Comparison of ENCODE assay signal across 19 cellular contexts in genomic region chr2:102304711-102305591, GRCh38. TPM values are rescaled to one million over a fixed set of nuclear protein-coding genes. Genes with fewer than 3 reads are reported as not detected.
DNase-seq lines count a peak whose midpoint lies in the region; ATAC-seq and TF ChIP-seq lines count a peak whose summit lies in the region.
"Had no signal": no experiment of that assay in that cellular context is flagged by ENCODE, and none has a peak within 500 bp of the region (broad histone marks: within the 10 kb centered on the region; RNA-seq: fewer than 3 reads in every experiment).

No MANE protein-coding gene starts in this region.

- H3K36me3 Mint-ChIP-seq in MCF 10A (ENCODE audit: insufficient read depth, unreplicated experiment): no peaks in the 10 kb centered on the region
- no peaks in the 10 kb centered on the region for H3K36me3 Mint-ChIP-seq in activated T-cell treated with anti-CD3 and anti-CD28 coated beads, Interleukin-2, amount 50 U/mL, for 4 hours (ENCODE audit: insufficient read depth)
- H3K36me3 Mint-ChIP-seq in progenitor cell of endocrine pancreas (ENCODE audit: insufficient read depth): no peaks in the 10 kb centered on the region
- H3K36me3 Mint-ChIP-seq: activated CD8-positive, alpha-beta memory T cell treated with anti-CD3 and anti-CD28 coated beads, Interleukin-2, amount 10 ng/mL, durations not matched to agents 7 days and 5 days had no signal

- no peaks in the 10 kb centered on the region for H4K20me1 ChIP-seq in mammary epithelial cell (ENCODE audit: insufficient read depth, low read length)

- H2BK5ac ChIP-seq in mesenchymal stem cell (ENCODE audit: low read depth, low read length, poor library complexity, severe bottlenecking): no peak overlapping the region

- H3K4me1 Mint-ChIP-seq in MCF 10A (ENCODE audit: insufficient read depth, unreplicated experiment) (peaks cover 22% of the 10 kb centered on the region), progenitor cell of endocrine pancreas (ENCODE audit: low read depth) (no peaks in the 10 kb centered on the region)
- H3K4me1 Mint-ChIP-seq in activated T-cell treated with anti-CD3 and anti-CD28 coated beads, Interleukin-2, amount 50 U/mL, for 4 hours (ENCODE audit: low read depth): peaks cover 26% of the 10 kb centered on the region

- dilution Hi-C loops in mammary epithelial cell (cut with HindIII; ENCODE audit: low sequenced_read_pairs): no loop called here

- H3K4ac ChIP-seq in mesenchymal stem cell (ENCODE audit: low read depth in 1 of 2, low read length in 2 of 2): peak overlapping the region in 1 of 2 experiments; percentile 1

- DNase-seq in MCF 10A (ENCODE audit: unreplicated experiment) (no peak), mammary epithelial cell (no peak), mesenchymal stem cell (peak; percentile 58), upper lobe of right lung (no peak), progenitor cell of endocrine pancreas (ENCODE audit: low spot score, unreplicated experiment) (no peak)
- peak; percentile 12 for DNase-seq in activated T-cell treated with anti-CD3 and anti-CD28 coated beads, Interleukin-2, amount 50 U/mL, for 4 hours
- DNase-seq: activated CD8-positive, alpha-beta memory T cell treated with anti-CD3 and anti-CD28 coated beads, Interleukin-2, amount 10 ng/mL, durations not matched to agents 7 days and 5 days; anterior cingulate cortex; Calu3; GDM1; heart right ventricle; HFFc6; kidney; NK-92 treated with Interleukin-12 subunit alpha and Interleukin-12 subunit beta, amount 100 ng/mL, for 24 hours; spleen had no signal

- H3K27ac Mint-ChIP-seq in MCF 10A (ENCODE audit: low read depth, unreplicated experiment): peak overlapping the region; percentile 2
- H3K27ac Mint-ChIP-seq in progenitor cell of endocrine pancreas: no peak overlapping the region
- H3K27ac Mint-ChIP-seq: activated CD8-positive, alpha-beta memory T cell treated with anti-CD3 and anti-CD28 coated beads, Interleukin-2, amount 10 ng/mL, durations not matched to agents 7 days and 5 days; HFFc6 had no signal

- peak; percentile 49 to 51 for ATAC-seq in activated T-cell treated with anti-CD3 and anti-CD28 coated beads, Interleukin-2, amount 50 U/mL, for 4 hours
- ATAC-seq in upper lobe of right lung (peak; percentile 39), HG03342 (IDR thresholded peaks at IDR 0.05; ENCODE audit: unreplicated experiment) (no peak), HG02623 (IDR thresholded peaks at IDR 0.05; ENCODE audit: unreplicated experiment) (no peak)
- ATAC-seq: activated CD8-positive, alpha-beta memory T cell treated with anti-CD3 and anti-CD28 coated beads, Interleukin-2, amount 10 ng/mL, durations not matched to agents 7 days and 5 days had no signal

- CTCF ChIA-PET in MCF 10A (lab: Yijun Ruan, JAX): interaction anchor here (1.2 kb wide), 1 partner anchor 64 kb away, joined by 3 read pairs; no protein-coding TSS in a partner anchor
- CTCF ChIA-PET in mammary epithelial cell (lab: Charles Lee; ENCODE audit: low non-redundant PET): no interaction called here

- no peaks in the 10 kb centered on the region for H3K36me3 ChIP-seq in mammary epithelial cell (ENCODE audit: insufficient read depth, low read length)
- no peaks in the 10 kb centered on the region for H3K36me3 ChIP-seq in mesenchymal stem cell (ENCODE audit: control insufficient read depth in 1 of 2, insufficient read depth in 2 of 2, low read depth in 1 of 2, low read length in 2 of 2)
- no peaks in the 10 kb centered on the region for H3K36me3 ChIP-seq in upper lobe of right lung
- H3K36me3 ChIP-seq: esophagus muscularis mucosa, heart right ventricle, spleen, thyroid gland had no signal

- H3K18ac ChIP-seq in mesenchymal stem cell (ENCODE audit: low read depth in 1 of 2, low read length in 2 of 2): peak overlapping the region; percentile 2 to 86

- H3K9ac ChIP-seq in mammary epithelial cell (ENCODE audit: insufficient read depth, low read length) (no peak overlapping the region), mesenchymal stem cell (ENCODE audit: low read length) (no peak overlapping the region)

- no peak overlapping the region for H3K27ac ChIP-seq in mammary epithelial cell (ENCODE audit: insufficient read depth, low read depth, low read length)
- H3K27ac ChIP-seq in mesenchymal stem cell (ENCODE audit: low read length, poor library complexity, severe bottlenecking): no peak overlapping the region
- peak overlapping the region; percentile 49 for H3K27ac ChIP-seq in upper lobe of right lung
- H3K27ac ChIP-seq: esophagus muscularis mucosa, thyroid gland had no signal

- POLR2A ChIA-PET in MCF 10A (lab: Yijun Ruan, JAX): interaction anchor here (0.7 kb wide), 2 partner anchors 10 to 43 kb away, joined by 3 to 5 read pairs; no protein-coding TSS in a partner anchor

- peaks cover 2% of the 10 kb centered on the region for H3K27me3 ChIP-seq in mammary epithelial cell (ENCODE audit: insufficient read depth, low read length)
- peaks cover 12 to 36% of the 10 kb centered on the region in 2 experiments for H3K27me3 ChIP-seq in mesenchymal stem cell (ENCODE audit: control insufficient read depth in 1 of 2, insufficient read depth in 1 of 2, low read length in 2 of 2)
- peaks cover 4% of the 10 kb centered on the region for H3K27me3 ChIP-seq in upper lobe of right lung
- H3K27me3 ChIP-seq: thyroid gland had no signal

- no peaks in the 10 kb centered on the region for H3K79me2 ChIP-seq in mammary epithelial cell (ENCODE audit: insufficient read depth, low read length)

- H3K27me3 Mint-ChIP-seq in MCF 10A (ENCODE audit: insufficient read depth, unreplicated experiment): no peaks in the 10 kb centered on the region
- H3K27me3 Mint-ChIP-seq in activated T-cell treated with anti-CD3 and anti-CD28 coated beads, Interleukin-2, amount 50 U/mL, for 4 hours (ENCODE audit: low read depth): peaks cover 9% of the 10 kb centered on the region
- peaks cover 7% of the 10 kb centered on the region for H3K27me3 Mint-ChIP-seq in progenitor cell of endocrine pancreas

- H2BK120ac ChIP-seq in mesenchymal stem cell (ENCODE audit: low read depth, low read length): peak overlapping the region; percentile 64

- peak overlapping the region; percentile 51 to 95 for H2BK12ac ChIP-seq in mesenchymal stem cell (ENCODE audit: low read length in 2 of 2)

- no peak overlapping the region for H3K23ac ChIP-seq in mesenchymal stem cell (ENCODE audit: low read length in 2 of 2)

- H3K4me3 Mint-ChIP-seq in MCF 10A (ENCODE audit: unreplicated experiment) (no peak overlapping the region), progenitor cell of endocrine pancreas (ENCODE audit: low read depth) (no peak overlapping the region)
- peak overlapping the region; percentile 3 for H3K4me3 Mint-ChIP-seq in activated T-cell treated with anti-CD3 and anti-CD28 coated beads, Interleukin-2, amount 50 U/mL, for 4 hours
- H3K4me3 Mint-ChIP-seq: activated CD8-positive, alpha-beta memory T cell treated with anti-CD3 and anti-CD28 coated beads, Interleukin-2, amount 10 ng/mL, durations not matched to agents 7 days and 5 days; HFFc6 had no signal

- H3K4me3 ChIP-seq in mammary epithelial cell (replicated peaks in 1 of 3; ENCODE audit: insufficient read depth in 1 of 3, low read depth in 2 of 3, low read length in 3 of 3): no peak overlapping the region
- H3K4me3 ChIP-seq in mesenchymal stem cell (ENCODE audit: insufficient read depth in 1 of 2, low read depth in 1 of 2, low read length in 2 of 2): no peak overlapping the region
- no peak overlapping the region for H3K4me3 ChIP-seq in upper lobe of right lung
- H3K4me3 ChIP-seq: esophagus muscularis mucosa, heart right ventricle, spleen, thyroid gland had no signal

- H2AFZ ChIP-seq in mammary epithelial cell (ENCODE audit: low read depth, low read length) (no peak overlapping the region), mesenchymal stem cell (ENCODE audit: low read depth, low read length) (no peak overlapping the region)

- 67% methylated on average over 10 of the region's 10 CpGs for WGBS in mammary epithelial cell (ENCODE audit: low coverage, missing lambda C conversion rate)
- whole genome bisulfite sequencing in mesenchymal stem cell: 75% methylated on average over 7 of the region's 10 CpGs

- no peaks in the 10 kb centered on the region for H3K9me3 Mint-ChIP-seq in MCF 10A (ENCODE audit: unreplicated experiment)
- H3K9me3 Mint-ChIP-seq in activated T-cell treated with anti-CD3 and anti-CD28 coated beads, Interleukin-2, amount 50 U/mL, for 4 hours: no peaks in the 10 kb centered on the region
- no peaks in the 10 kb centered on the region for H3K9me3 Mint-ChIP-seq in progenitor cell of endocrine pancreas (ENCODE audit: low read depth)
- H3K9me3 Mint-ChIP-seq: HFFc6 had no signal

- H3K4me2 ChIP-seq in mammary epithelial cell (ENCODE audit: insufficient read depth, low read depth, low read length) (no peak overlapping the region), mesenchymal stem cell (ENCODE audit: low read length, poor library complexity, severe bottlenecking) (no peak overlapping the region)

- H4K8ac ChIP-seq in mesenchymal stem cell (ENCODE audit: low read length): peak overlapping the region; percentile 70

- no peaks in the 10 kb centered on the region for H3K4me1 ChIP-seq in mammary epithelial cell (ENCODE audit: insufficient read depth, low read length)
- no peaks in the 10 kb centered on the region for H3K4me1 ChIP-seq in mesenchymal stem cell (ENCODE audit: control insufficient read depth, insufficient read depth, low read depth, low read length)
- H3K4me1 ChIP-seq in upper lobe of right lung: no peaks in the 10 kb centered on the region
- H3K4me1 ChIP-seq: esophagus muscularis mucosa had no signal

- intact Hi-C loops in MCF 10A (cut with micrococcal nuclease) (no loop called here), mammary epithelial cell (cut with micrococcal nuclease) (no loop called here), upper lobe of right lung (cut with DNase I) (no loop called here)

- H2AK5ac ChIP-seq in mesenchymal stem cell (ENCODE audit: low read length, severe bottlenecking): no peak overlapping the region

- H3K14ac ChIP-seq in mesenchymal stem cell (ENCODE audit: low read length in 2 of 2): no peak overlapping the region

- H4K91ac ChIP-seq in mesenchymal stem cell (ENCODE audit: low read length): peak overlapping the region; percentile 36

- TF ChIP-seq CTCF in MCF 10A (IDR thresholded peaks at IDR 0.05; ENCODE audit: unreplicated experiment) (no peak), mammary epithelial cell (conservative IDR thresholded peaks at IDR 0.05 in 1 of 2, IDR thresholded peaks at IDR 0.05 in 1 of 2; ENCODE audit: extremely low read depth in 1 of 2, insufficient read depth in 1 of 2, low read depth in 1 of 2, low read length in 2 of 2) (no peak), upper lobe of right lung (IDR thresholded peaks at IDR 0.05) (no peak), progenitor cell of endocrine pancreas (IDR thresholded peaks at IDR 0.05; ENCODE audit: unreplicated experiment) (no peak)

- in situ Hi-C loops in mammary epithelial cell (cut with MboI; ENCODE audit: low sequenced_read_pairs in 2 of 2): no loop called here

- H2BK15ac ChIP-seq in mesenchymal stem cell (ENCODE audit: low read depth, poor library complexity, severe bottlenecking): no peak overlapping the region

- H3K9me3 ChIP-seq in mammary epithelial cell (replicated peaks; ENCODE audit: insufficient read depth, low read length): no peaks in the 10 kb centered on the region
- no peaks in the 10 kb centered on the region for H3K9me3 ChIP-seq in mesenchymal stem cell (ENCODE audit: control insufficient read depth, low read length)
- no peaks in the 10 kb centered on the region for H3K9me3 ChIP-seq in upper lobe of right lung
- H3K9me3 ChIP-seq: esophagus muscularis mucosa, heart right ventricle, spleen, thyroid gland had no signal

- H3K79me1 ChIP-seq in mesenchymal stem cell (replicated peaks; ENCODE audit: low read length, poor library complexity, severe bottlenecking): no peaks in the 10 kb centered on the region

- BruUV-seq in MCF 10A (replicated peaks; lab: Mats Ljungman, UMichigan) (no TSS peak), mammary epithelial cell (replicated peaks; lab: Mats Ljungman, UMichigan) (no TSS peak)

RNA-seq across cellular contexts. Expression of gene IL1RL1, which starts 6.4 kb away (rescaled TPM):
- total RNA-seq in MCF 10A (2022) (10.0 and 25.6 TPM in 2 replicates), mammary epithelial cell (1 to 10 TPM in 1 of 2 donors, not detected in 1; 5.5 TPM), upper lobe of right lung (46.5 TPM), progenitor cell of endocrine pancreas (not detected in 2 replicates)
- 0.09 TPM for polyA plus RNA-seq in mammary epithelial cell
- polyA minus RNA-seq in mammary epithelial cell: not detected
- under 1 TPM; 0.26 to 0.58 (median 0.38) TPM for total RNA-seq in activated T-cell treated with anti-CD3 and anti-CD28 coated beads, Interleukin-2, amount 50 U/mL, for 4 hours
- polyA plus RNA-seq in mesenchymal stem cell (2013, experiment 1 of 2): 11.4 TPM
- 11.5 TPM for polyA plus RNA-seq in mesenchymal stem cell (2013, experiment 2 of 2)
- total RNA-seq: Calu3, HFFc6 had no signal

RNA-seq across cellular contexts. Expression of gene IL18R1, which starts 50.6 kb away (rescaled TPM):
- total RNA-seq in MCF 10A (2022): 3.5 and 6.7 TPM in 2 replicates
- 1 to 10 TPM; 1.2 to 3.9 TPM for total RNA-seq in mammary epithelial cell
- 0.35 TPM for polyA plus RNA-seq in mammary epithelial cell
- not detected for polyA minus RNA-seq in mammary epithelial cell
- 10 to 100 TPM; 15.7 to 19.3 (median 17.9) TPM for total RNA-seq in activated T-cell treated with anti-CD3 and anti-CD28 coated beads, Interleukin-2, amount 50 U/mL, for 4 hours
- polyA plus RNA-seq in mesenchymal stem cell (2013, experiment 1 of 2): 25.9 TPM
- polyA plus RNA-seq in mesenchymal stem cell (2013, experiment 2 of 2): 27.3 TPM
- total RNA-seq in upper lobe of right lung: 26.5 TPM
- 0.13 and 0.22 TPM in 2 replicates for total RNA-seq in progenitor cell of endocrine pancreas
- total RNA-seq: HFFc6 had no signal

Comparison
In these comparisons a context has a peak if more than half of its experiments do, and no peak if none do; other contexts are left out.
1. DNase-seq: peak in activated T-cell treated with anti-CD3 and anti-CD28 coated beads, Interleukin-2, amount 50 U/mL, for 4 hours (single experiment) and mesenchymal stem cell (single experiment); none in MCF 10A (single experiment), mammary epithelial cell (single experiment), upper lobe of right lung (single experiment) and progenitor cell of endocrine pancreas (single experiment).
2. ATAC-seq: peak in activated T-cell treated with anti-CD3 and anti-CD28 coated beads, Interleukin-2, amount 50 U/mL, for 4 hours (2 of 2) and upper lobe of right lung (single experiment); none in HG03342 (single experiment) and HG02623 (single experiment).